ENCODE assay signal across 8 cellular contexts in the genomic region with DNA sequence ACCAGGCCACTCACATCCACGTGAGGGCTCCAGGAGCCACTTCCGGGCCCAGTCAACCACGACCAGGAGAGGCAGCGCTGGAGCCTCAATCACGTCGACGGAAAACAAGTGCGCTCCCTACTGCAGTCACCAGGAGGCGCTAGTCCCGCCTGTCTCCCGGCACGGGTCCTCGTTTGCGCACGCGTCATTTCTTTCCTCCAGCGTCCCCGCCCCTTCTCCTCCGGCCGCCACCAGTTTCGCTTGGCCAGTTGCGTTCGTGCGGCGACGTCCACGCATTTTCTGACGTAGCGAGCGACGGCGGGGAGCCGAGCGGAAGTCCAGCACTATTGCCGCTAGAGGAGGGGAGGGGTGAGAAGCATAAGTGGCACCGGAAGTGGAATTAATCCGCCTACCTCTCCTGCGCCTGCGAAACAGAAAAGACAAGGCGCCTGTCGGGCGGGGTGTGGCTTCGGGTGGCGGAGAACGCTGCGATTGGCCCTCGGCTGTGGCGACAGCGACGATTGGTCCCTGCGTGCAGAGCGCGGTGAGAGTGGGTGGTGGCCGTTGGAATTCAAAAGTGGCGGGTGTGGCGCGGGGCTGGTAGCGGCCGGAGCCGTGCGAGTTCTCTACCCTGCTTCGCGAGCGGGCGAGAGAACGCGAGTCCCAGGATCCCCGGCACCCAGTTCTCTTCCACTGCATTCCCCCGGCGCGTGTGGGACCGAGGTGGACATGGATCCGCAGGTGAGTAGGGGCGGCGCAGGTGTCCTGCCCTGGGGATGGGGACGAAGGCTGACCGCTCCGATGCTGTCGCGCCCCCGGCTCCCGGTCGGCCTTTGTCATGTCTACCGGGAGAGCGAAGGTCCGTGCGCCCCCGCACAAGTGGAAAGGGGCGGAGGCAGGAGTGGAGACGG. TPM values are rescaled to one million over a fixed set of nuclear protein-coding genes. Genes with fewer than 3 reads are reported as not detected.
DNase-seq lines count a peak whose midpoint lies in the region; ATAC-seq, FAIRE-seq and TF ChIP-seq lines count a peak whose summit lies in the region.

A gene with protein sequence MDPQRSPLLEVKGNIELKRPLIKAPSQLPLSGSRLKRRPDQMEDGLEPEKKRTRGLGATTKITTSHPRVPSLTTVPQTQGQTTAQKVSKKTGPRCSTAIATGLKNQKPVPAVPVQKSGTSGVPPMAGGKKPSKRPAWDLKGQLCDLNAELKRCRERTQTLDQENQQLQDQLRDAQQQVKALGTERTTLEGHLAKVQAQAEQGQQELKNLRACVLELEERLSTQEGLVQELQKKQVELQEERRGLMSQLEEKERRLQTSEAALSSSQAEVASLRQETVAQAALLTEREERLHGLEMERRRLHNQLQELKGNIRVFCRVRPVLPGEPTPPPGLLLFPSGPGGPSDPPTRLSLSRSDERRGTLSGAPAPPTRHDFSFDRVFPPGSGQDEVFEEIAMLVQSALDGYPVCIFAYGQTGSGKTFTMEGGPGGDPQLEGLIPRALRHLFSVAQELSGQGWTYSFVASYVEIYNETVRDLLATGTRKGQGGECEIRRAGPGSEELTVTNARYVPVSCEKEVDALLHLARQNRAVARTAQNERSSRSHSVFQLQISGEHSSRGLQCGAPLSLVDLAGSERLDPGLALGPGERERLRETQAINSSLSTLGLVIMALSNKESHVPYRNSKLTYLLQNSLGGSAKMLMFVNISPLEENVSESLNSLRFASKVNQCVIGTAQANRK (plus strand): TSS at position 546 of the 890 bp plus-strand sequence. CDS start 163 bp downstream, at position 709.

- peak; percentile 56 for TF ChIP-seq EP300 in transverse colon (IDR thresholded peaks at IDR 0.05; ENCODE audit: low read depth)

- no peaks in the 10 kb centered on the region for H3K9me3 ChIP-seq in SU-DHL-6 (ENCODE audit: insufficient read depth, low read length)
- no peaks in the 10 kb centered on the region for H3K9me3 ChIP-seq in pancreas
- no peaks in the 10 kb centered on the region for H3K9me3 ChIP-seq in transverse colon

- WGBS in pancreas, 2 donors: 0% methylated on average over 90 of the region's 90 CpGs
- WGBS in transverse colon (ENCODE audit: low coverage in 1 of 2), 2 donors: 0 to 1% methylated on average over 4 to 59 of the region's 90 CpGs

- TF ChIP-seq POLR2A in transverse colon (IDR thresholded peaks at IDR 0.05): peak; percentile 29

- peak within 1 kb of the TSS; percentile 89 for H3K4me2 ChIP-seq in SU-DHL-6 (ENCODE audit: low read depth, low read length, poor library complexity, severe bottlenecking)

- DNase-seq in GM12864 (ENCODE audit: low read depth) (peak; percentile 99), NCI-H1105 treated with DMSO at 0.1 percent for 48 hours (lab: John Stamatoyannopoulos, UW) (peak; percentile 100), Right ventricle myocardium inferior (ENCODE audit: missing footprints) (peak; percentile 99), pancreas (peak; percentile 97 to 100 (median 99)), transverse colon (peak; percentile 100)
- DNase-seq in activated naive CD8-positive, alpha-beta T cell treated with anti-CD3 and anti-CD28 coated beads, Interleukin-2, amount 50 U/mL, for 16 hours (ENCODE audit: low read depth, low spot score): peak; percentile 97

- H3K27me3 ChIP-seq in SU-DHL-6 (ENCODE audit: low read length): no peaks in the 10 kb centered on the region
- no peaks in the 10 kb centered on the region for H3K27me3 ChIP-seq in pancreas
- H3K27me3 ChIP-seq in transverse colon: no peaks in the 10 kb centered on the region

- peak within 1 kb of the TSS; percentile 86 for H3K27ac ChIP-seq in SU-DHL-6 (ENCODE audit: low read depth, low read length)
- peak within 1 kb of the TSS; percentile 75 to 96 (median 90) for H3K27ac ChIP-seq in pancreas
- H3K27ac ChIP-seq in transverse colon: peak within 1 kb of the TSS; percentile 85 to 95 (median 90)

- H3K36me3 ChIP-seq in SU-DHL-6 (ENCODE audit: low read length) (peaks cover 24% of the 10 kb centered on the region), pancreas (no peaks in the 10 kb centered on the region), transverse colon (no peaks in the 10 kb centered on the region)

- peak within 1 kb of the TSS; percentile 88 for H3K4me3 ChIP-seq in GM12864 (ENCODE audit: low read depth, low read length)
- H3K4me3 ChIP-seq in SU-DHL-6 (ENCODE audit: insufficient read depth, low read length, poor library complexity, severe bottlenecking): peak within 1 kb of the TSS; percentile 69
- H3K4me3 ChIP-seq in pancreas: peak within 1 kb of the TSS; percentile 27 to 51 (median 38)
- H3K4me3 ChIP-seq in transverse colon: peak within 1 kb of the TSS; percentile 3 to 65 (median 62)

- FAIRE-seq in pancreas (lab: Jason Lieb, UNC): peak; percentile 98

- H3K4me1 ChIP-seq in pancreas (peaks cover 0 to 6% (median 5%) of the 10 kb centered on the region in 3 donors), transverse colon (peaks cover 4 to 20% (median 12%) of the 10 kb centered on the region in 4 donors)

- in situ Hi-C loops in transverse colon (cut with MboI; ENCODE audit: low pct_ligation_motif_present in 1 of 4, low pct_unique_long_range_greater_than_20kb in 1 of 4, low sequenced_read_pairs in 3 of 4): no loop called here

- peaks cover 49% of the 10 kb centered on the region for H3K79me2 ChIP-seq in SU-DHL-6 (ENCODE audit: insufficient read depth, low read length)

- TF ChIP-seq CTCF in GM12864 (IDR thresholded peaks at IDR 0.05; ENCODE audit: low read depth, low read length, missing control alignments) (peak; percentile 99), SU-DHL-6 (IDR thresholded peaks at IDR 0.05; ENCODE audit: insufficient read depth, low read length, poor library complexity, severe bottlenecking) (peak; percentile 98), pancreas (IDR thresholded peaks at IDR 0.05) (peak; percentile 95 to 98 (median 96)), transverse colon (IDR thresholded peaks at IDR 0.05) (peak; percentile 92 to 99 (median 95))

- ATAC-seq in HG02642 (IDR thresholded peaks at IDR 0.05; ENCODE audit: poor library complexity, unreplicated experiment) (peak; percentile 87), Right ventricle myocardium inferior (peak; percentile 99), pancreas (peak; percentile 94 to 98 (median 96))

- peak within 1 kb of the TSS; percentile 88 for H2AFZ ChIP-seq in SU-DHL-6 (ENCODE audit: low read depth, low read length, severe bottlenecking)

- H3K9me2 ChIP-seq in SU-DHL-6 (replicated peaks; ENCODE audit: insufficient read depth, low read length): no peaks in the 10 kb centered on the region

- peaks cover 15% of the 10 kb centered on the region for H3F3A ChIP-seq in SU-DHL-6 (ENCODE audit: insufficient read depth)

- H3K9ac ChIP-seq in SU-DHL-6 (ENCODE audit: low read length): peak within 1 kb of the TSS; percentile 92

- peaks cover 18% of the 10 kb centered on the region for H4K20me1 ChIP-seq in SU-DHL-6 (ENCODE audit: low read depth, low read length)

- intact Hi-C loops in Right ventricle myocardium inferior (cut with DNase I): loop anchor here (1.0 to 2.0 kb wide), 2 partner anchors 19 to 33 kb away; no protein-coding TSS in a partner anchor
- intact Hi-C loops in pancreas (cut with DNase I): no loop called here
- intact Hi-C loops in transverse colon (cut with DNase I; ENCODE audit: low total_unique reads): no loop called here

RNA-seq across cellular contexts. Expression of the gene that starts here (rescaled TPM):
- 1.3 TPM for total RNA-seq in Right ventricle myocardium inferior
- 1 to 10 TPM in 1 of 6 donors, under 1 TPM in 5; 0.14 to 1.5 (median 0.52) TPM for total RNA-seq in pancreas
- under 1 TPM; 0.19 to 0.42 TPM for polyA plus RNA-seq in pancreas
- total RNA-seq in transverse colon: 10 to 100 TPM in 1 of 4 donors, 1 to 10 TPM in 3; 2.6 to 51.5 (median 5.8) TPM

Comparison
In these comparisons a context has a peak if more than half of its experiments do, and no peak if none do; other contexts are left out.
1. Peak in every context shown above with its lines: DNase-seq, ATAC-seq, H3K4me3 ChIP-seq and H3K27ac ChIP-seq.
2. H3K4me3 ChIP-seq: peak in every context shown above with its lines; median percentile 88 in GM12864; 69 in SU-DHL-6; 62 in transverse colon; 38 in pancreas.